ENCODE assay signal across 43 cellular contexts in the genomic region with DNA sequence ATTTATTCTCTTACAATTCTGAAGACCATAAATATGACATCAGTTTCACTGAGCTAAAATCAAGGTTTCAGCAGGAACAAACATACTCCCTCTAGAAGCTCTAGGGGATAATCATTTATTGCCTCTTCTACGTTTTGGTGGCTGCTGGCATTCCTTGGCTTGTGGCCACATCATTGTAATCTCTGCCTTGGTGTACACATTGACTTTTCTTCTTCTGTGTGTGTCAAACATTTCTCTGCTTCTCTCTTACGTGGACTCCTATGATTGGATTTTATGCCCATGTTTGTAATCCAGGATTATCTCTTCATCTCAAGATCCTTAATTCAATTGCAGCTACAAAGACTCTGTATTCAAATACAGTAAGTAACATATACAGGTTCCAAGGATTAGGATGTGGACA. TPM values are rescaled to one million over a fixed set of nuclear protein-coding genes. Genes with fewer than 3 reads are reported as not detected.
"Had no signal": no experiment of that assay in that cellular context is flagged by ENCODE, and none has a peak within 500 bp of the region (broad histone marks: within the 10 kb centered on the region; RNA-seq: fewer than 3 reads in every experiment).

No MANE protein-coding gene starts in this region.

- H3K4me1 Mint-ChIP-seq: activated naive CD4-positive, alpha-beta T cell treated with anti-CD3 and anti-CD28 coated beads, Interleukin-2, amount 10 ng/mL, durations not matched to agents 7 days and 5 days; activated naive CD4-positive, alpha-beta T cell treated with anti-CD3 and anti-CD28 coated beads, Interleukin-2, amount 50 U/mL, for 24 hours; activated naive CD8-positive, alpha-beta T cell treated with anti-CD3 and anti-CD28 coated beads for 36 hours; activated naive CD8-positive, alpha-beta T cell treated with anti-CD3 and anti-CD28 coated beads, Interleukin-2, amount 10 ng/mL, durations not matched to agents 7 days and 5 days; activated naive CD8-positive, alpha-beta T cell treated with anti-CD3 and anti-CD28 coated beads, Interleukin-2, amount 50 U/mL, for 24 hours; activated T-helper 17 cell treated with anti-CD3 and anti-CD28 coated beads, Interleukin-2, amount 50 U/mL, for 72 hours; brain; central memory CD8-positive, alpha-beta T cell had no signal

- H3K27ac Mint-ChIP-seq: activated naive CD4-positive, alpha-beta T cell treated with anti-CD3 and anti-CD28 coated beads for 36 hours; activated naive CD4-positive, alpha-beta T cell treated with anti-CD3 and anti-CD28 coated beads, Interleukin-2, amount 10 ng/mL, durations not matched to agents 7 days and 5 days; activated naive CD4-positive, alpha-beta T cell treated with anti-CD3 and anti-CD28 coated beads, Interleukin-2, amount 50 U/mL, for 24 hours; activated naive CD4-positive, alpha-beta T cell treated with anti-CD3 and anti-CD28 coated beads, Interleukin-2, amount 50 U/mL, for 72 hours; activated naive CD8-positive, alpha-beta T cell; activated naive CD8-positive, alpha-beta T cell treated with anti-CD3 and anti-CD28 coated beads for 36 hours; activated naive CD8-positive, alpha-beta T cell treated with anti-CD3 and anti-CD28 coated beads, Interleukin-2, amount 10 ng/mL, durations not matched to agents 7 days and 5 days; activated naive CD8-positive, alpha-beta T cell treated with anti-CD3 and anti-CD28 coated beads, Interleukin-2, amount 50 U/mL, for 24 hours; activated T-cell treated with anti-CD3 and anti-CD28 coated beads, Interleukin-2, amount 50 U/mL, for 72 hours; activated T-helper 1 cell treated with anti-CD3 and anti-CD28 coated beads, Interleukin-12 subunit alpha, Interleukin-12 subunit beta, Interleukin-2, Interleukin-4 antibody, amounts not matched to agents 30 ng/mL and 10 ng/mL and 1 ng/mL, durations not matched to agents 14 hours and 24 hours and 36 hours; activated T-helper 17 cell treated with anti-CD3 and anti-CD28 coated beads, Interleukin-2, amount 50 U/mL, for 72 hours; activated T-helper 2 cell treated with anti-CD3 and anti-CD28 coated beads, Interferon-gamma antibody, Interleukin-2, Interleukin-4, amounts not matched to agents 10 μg/mL and 5 μg/mL and 100 μg/mL, durations not matched to agents 14 hours and 24 hours and 36 hours; brain had no signal

- ATAC-seq: activated naive CD4-positive, alpha-beta T cell treated with anti-CD3 and anti-CD28 coated beads, Interleukin-2, amount 50 U/mL, for 72 hours; activated naive CD8-positive, alpha-beta T cell treated with anti-CD3 and anti-CD28 coated beads, Interleukin-2, amount 50 U/mL, for 24 hours; activated T-cell treated with anti-CD3 and anti-CD28 coated beads, Interleukin-2, amount 50 U/mL, for 4 hours; activated T-cell treated with anti-CD3 and anti-CD28 coated beads, Interleukin-2, amount 50 U/mL, for 72 hours; activated T-helper 17 cell treated with anti-CD3 and anti-CD28 coated beads, Interleukin-2, amount 50 U/mL, for 72 hours; body of pancreas had no signal

- H3K9me3 Mint-ChIP-seq: activated naive CD4-positive, alpha-beta T cell treated with anti-CD3 and anti-CD28 coated beads, Interleukin-2, amount 50 U/mL, for 24 hours; activated naive CD8-positive, alpha-beta T cell treated with anti-CD3 and anti-CD28 coated beads, Interleukin-2, amount 50 U/mL, for 24 hours; activated T-helper 17 cell treated with anti-CD3 and anti-CD28 coated beads, Interleukin-2, amount 50 U/mL, for 72 hours had no signal

- H3K36me3 Mint-ChIP-seq: activated naive CD4-positive, alpha-beta T cell treated with anti-CD3 and anti-CD28 coated beads, Interleukin-2, amount 10 ng/mL, durations not matched to agents 7 days and 5 days; activated naive CD4-positive, alpha-beta T cell treated with anti-CD3 and anti-CD28 coated beads, Interleukin-2, amount 50 U/mL, for 24 hours; activated naive CD4-positive, alpha-beta T cell treated with anti-CD3 and anti-CD28 coated beads, Interleukin-2, amount 50 U/mL, for 72 hours; activated naive CD8-positive, alpha-beta T cell; activated naive CD8-positive, alpha-beta T cell treated with anti-CD3 and anti-CD28 coated beads for 36 hours; brain had no signal

- H3K4me1 ChIP-seq: adrenal gland, ascending aorta, body of pancreas, breast epithelium had no signal

- FAIRE-seq: astrocyte, bronchial epithelial cell, colon had no signal

- H3K27ac ChIP-seq: adrenal gland, ascending aorta, body of pancreas, brain microvascular endothelial cell, breast epithelium, cardiac muscle cell had no signal

- H3K36me3 ChIP-seq: adrenal gland, ascending aorta, brain microvascular endothelial cell, breast epithelium, cardiac muscle cell had no signal

- DNase-seq: activated effector memory CD4-positive, alpha-beta T cell treated with anti-CD3 and anti-CD28 coated beads, Interleukin-2, amount 50 U/mL, for 16 hours; activated effector memory CD4-positive, alpha-beta T cell treated with Interleukin-2 at 50 U/mL for 16 hours; activated gamma-delta T cell; activated gamma-delta T cell treated with Interleukin-2 at 50 U/mL for 16 hours; activated naive CD4-positive, alpha-beta T cell; activated naive CD4-positive, alpha-beta T cell treated with anti-CD3 and anti-CD28 coated beads for 36 hours; activated naive CD4-positive, alpha-beta T cell treated with anti-CD3 and anti-CD28 coated beads, Interleukin-2, amount 10 ng/mL, durations not matched to agents 7 days and 5 days; activated naive CD4-positive, alpha-beta T cell treated with anti-CD3 and anti-CD28 coated beads, Interleukin-2, amount 50 U/mL, for 16 hours; activated naive CD4-positive, alpha-beta T cell treated with Interleukin-2 at 50 U/mL for 16 hours; activated naive CD8-positive, alpha-beta T cell treated with anti-CD3 and anti-CD28 coated beads for 36 hours; activated naive CD8-positive, alpha-beta T cell treated with anti-CD3 and anti-CD28 coated beads, Interleukin-2, amount 10 ng/mL, durations not matched to agents 7 days and 5 days; activated naive CD8-positive, alpha-beta T cell treated with anti-CD3 and anti-CD28 coated beads, Interleukin-2, amount 50 U/mL, for 24 hours; activated T-cell treated with anti-CD3 and anti-CD28 coated beads, Interleukin-2, amount 50 U/mL, for 4 hours; activated T-cell treated with anti-CD3 and anti-CD28 coated beads, Interleukin-2, amount 50 U/mL, for 48 hours; activated T-cell treated with anti-CD3 and anti-CD28 coated beads, Interleukin-2, amount 50 U/mL, for 72 hours; adrenal gland; amniotic stem cell; amygdala; anterior cingulate cortex; aorta; body of pancreas; brain microvascular endothelial cell; caudate nucleus; central memory CD4-positive, alpha-beta T cell; cerebellar nuclear complex had no signal

- H3K4me3 ChIP-seq: adrenal gland, ascending aorta, body of pancreas, breast epithelium, cardiac muscle cell had no signal

- H3K9me3 ChIP-seq: adrenal gland, ascending aorta, body of pancreas had no signal

- H3K4me3 Mint-ChIP-seq: activated naive CD4-positive, alpha-beta T cell treated with anti-CD3 and anti-CD28 coated beads for 36 hours; activated naive CD4-positive, alpha-beta T cell treated with anti-CD3 and anti-CD28 coated beads, Interleukin-2, amount 10 ng/mL, durations not matched to agents 7 days and 5 days; activated naive CD4-positive, alpha-beta T cell treated with anti-CD3 and anti-CD28 coated beads, Interleukin-2, amount 50 U/mL, for 24 hours; activated naive CD8-positive, alpha-beta T cell; activated naive CD8-positive, alpha-beta T cell treated with anti-CD3 and anti-CD28 coated beads for 36 hours; activated naive CD8-positive, alpha-beta T cell treated with anti-CD3 and anti-CD28 coated beads, Interleukin-2, amount 10 ng/mL, durations not matched to agents 7 days and 5 days; activated naive CD8-positive, alpha-beta T cell treated with anti-CD3 and anti-CD28 coated beads, Interleukin-2, amount 50 U/mL, for 24 hours; activated T-cell treated with anti-CD3 and anti-CD28 coated beads, Interleukin-2, amount 50 U/mL, for 4 hours; activated T-cell treated with anti-CD3 and anti-CD28 coated beads, Interleukin-2, amount 50 U/mL, for 72 hours; activated T-helper 1 cell treated with anti-CD3 and anti-CD28 coated beads, Interleukin-12 subunit alpha, Interleukin-12 subunit beta, Interleukin-2, Interleukin-4 antibody, amounts not matched to agents 30 ng/mL and 10 ng/mL and 1 ng/mL, durations not matched to agents 14 hours and 24 hours and 36 hours; activated T-helper 17 cell treated with anti-CD3 and anti-CD28 coated beads, Interleukin-2, amount 50 U/mL, for 72 hours; brain; central memory CD8-positive, alpha-beta T cell had no signal

- H3K27me3 ChIP-seq: ascending aorta, body of pancreas, brain microvascular endothelial cell, breast epithelium, cardiac muscle cell had no signal

RNA-seq across cellular contexts. Expression of gene MMP20, which starts 30.4 kb away (rescaled TPM):
- total RNA-seq: activated naive CD4-positive, alpha-beta T cell treated with anti-CD3 and anti-CD28 coated beads for 36 hours; activated naive CD4-positive, alpha-beta T cell treated with anti-CD3 and anti-CD28 coated beads, Interleukin-2, amount 50 U/mL, for 72 hours; activated naive CD8-positive, alpha-beta T cell treated with anti-CD3 and anti-CD28 coated beads for 36 hours; activated naive CD8-positive, alpha-beta T cell treated with anti-CD3 and anti-CD28 coated beads, Interleukin-2, amount 10 ng/mL, durations not matched to agents 7 days and 5 days; activated T-cell treated with anti-CD3 and anti-CD28 coated beads, Interleukin-2, amount 50 U/mL, for 4 hours; activated T-cell treated with anti-CD3 and anti-CD28 coated beads, Interleukin-2, amount 50 U/mL, for 72 hours; activated T-helper 1 cell treated with anti-CD3 and anti-CD28 coated beads, Interleukin-12 subunit alpha, Interleukin-12 subunit beta, Interleukin-2, Interleukin-4 antibody, amounts not matched to agents 30 ng/mL and 10 ng/mL and 1 ng/mL, durations not matched to agents 14 hours and 24 hours and 36 hours; activated T-helper 17 cell treated with anti-CD3 and anti-CD28 coated beads, Interleukin-2, amount 50 U/mL, for 72 hours; activated T-helper 2 cell treated with anti-CD3 and anti-CD28 coated beads, Interferon-gamma antibody, Interleukin-2, Interleukin-4, amounts not matched to agents 10 μg/mL and 5 μg/mL and 100 μg/mL, durations not matched to agents 14 hours and 24 hours and 36 hours; adrenal gland; aorta; ascending aorta; astrocyte; body of pancreas; bronchial epithelial cell; cardiac muscle cell; cardiac septum; cerebellum; chondrocyte had no signal
- polyA plus RNA-seq: adipose tissue, adrenal gland, aorta, cardiac muscle cell had no signal

RNA-seq across cellular contexts. Expression of gene MMP27, which starts 50.0 kb away (rescaled TPM):
- total RNA-seq: activated naive CD4-positive, alpha-beta T cell treated with anti-CD3 and anti-CD28 coated beads for 36 hours; activated naive CD4-positive, alpha-beta T cell treated with anti-CD3 and anti-CD28 coated beads, Interleukin-2, amount 50 U/mL, for 72 hours; activated naive CD8-positive, alpha-beta T cell treated with anti-CD3 and anti-CD28 coated beads for 36 hours; activated naive CD8-positive, alpha-beta T cell treated with anti-CD3 and anti-CD28 coated beads, Interleukin-2, amount 10 ng/mL, durations not matched to agents 7 days and 5 days; activated T-cell treated with anti-CD3 and anti-CD28 coated beads, Interleukin-2, amount 50 U/mL, for 4 hours; activated T-cell treated with anti-CD3 and anti-CD28 coated beads, Interleukin-2, amount 50 U/mL, for 72 hours; activated T-helper 1 cell treated with anti-CD3 and anti-CD28 coated beads, Interleukin-12 subunit alpha, Interleukin-12 subunit beta, Interleukin-2, Interleukin-4 antibody, amounts not matched to agents 30 ng/mL and 10 ng/mL and 1 ng/mL, durations not matched to agents 14 hours and 24 hours and 36 hours; activated T-helper 17 cell treated with anti-CD3 and anti-CD28 coated beads, Interleukin-2, amount 50 U/mL, for 72 hours; activated T-helper 2 cell treated with anti-CD3 and anti-CD28 coated beads, Interferon-gamma antibody, Interleukin-2, Interleukin-4, amounts not matched to agents 10 μg/mL and 5 μg/mL and 100 μg/mL, durations not matched to agents 14 hours and 24 hours and 36 hours; adrenal gland; aorta; ascending aorta; astrocyte; body of pancreas; bronchial epithelial cell; cardiac muscle cell; cardiac septum; cerebellum; chondrocyte had no signal
- polyA plus RNA-seq: adrenal gland, cardiac muscle cell had no signal
